1 cellular context compared by ENCODE assay signal in genomic region chr2:127040169-127040568, GRCh38.
TF ChIP-seq lines count a peak whose summit lies in the region.

No MANE protein-coding gene starts in this region.

TF ChIP-seq in GM12878, 131 proteins besides CTCF, POLR2A, EP300 and RAD21 (continued from another document):
- TF ChIP-seq, protein P1, sequence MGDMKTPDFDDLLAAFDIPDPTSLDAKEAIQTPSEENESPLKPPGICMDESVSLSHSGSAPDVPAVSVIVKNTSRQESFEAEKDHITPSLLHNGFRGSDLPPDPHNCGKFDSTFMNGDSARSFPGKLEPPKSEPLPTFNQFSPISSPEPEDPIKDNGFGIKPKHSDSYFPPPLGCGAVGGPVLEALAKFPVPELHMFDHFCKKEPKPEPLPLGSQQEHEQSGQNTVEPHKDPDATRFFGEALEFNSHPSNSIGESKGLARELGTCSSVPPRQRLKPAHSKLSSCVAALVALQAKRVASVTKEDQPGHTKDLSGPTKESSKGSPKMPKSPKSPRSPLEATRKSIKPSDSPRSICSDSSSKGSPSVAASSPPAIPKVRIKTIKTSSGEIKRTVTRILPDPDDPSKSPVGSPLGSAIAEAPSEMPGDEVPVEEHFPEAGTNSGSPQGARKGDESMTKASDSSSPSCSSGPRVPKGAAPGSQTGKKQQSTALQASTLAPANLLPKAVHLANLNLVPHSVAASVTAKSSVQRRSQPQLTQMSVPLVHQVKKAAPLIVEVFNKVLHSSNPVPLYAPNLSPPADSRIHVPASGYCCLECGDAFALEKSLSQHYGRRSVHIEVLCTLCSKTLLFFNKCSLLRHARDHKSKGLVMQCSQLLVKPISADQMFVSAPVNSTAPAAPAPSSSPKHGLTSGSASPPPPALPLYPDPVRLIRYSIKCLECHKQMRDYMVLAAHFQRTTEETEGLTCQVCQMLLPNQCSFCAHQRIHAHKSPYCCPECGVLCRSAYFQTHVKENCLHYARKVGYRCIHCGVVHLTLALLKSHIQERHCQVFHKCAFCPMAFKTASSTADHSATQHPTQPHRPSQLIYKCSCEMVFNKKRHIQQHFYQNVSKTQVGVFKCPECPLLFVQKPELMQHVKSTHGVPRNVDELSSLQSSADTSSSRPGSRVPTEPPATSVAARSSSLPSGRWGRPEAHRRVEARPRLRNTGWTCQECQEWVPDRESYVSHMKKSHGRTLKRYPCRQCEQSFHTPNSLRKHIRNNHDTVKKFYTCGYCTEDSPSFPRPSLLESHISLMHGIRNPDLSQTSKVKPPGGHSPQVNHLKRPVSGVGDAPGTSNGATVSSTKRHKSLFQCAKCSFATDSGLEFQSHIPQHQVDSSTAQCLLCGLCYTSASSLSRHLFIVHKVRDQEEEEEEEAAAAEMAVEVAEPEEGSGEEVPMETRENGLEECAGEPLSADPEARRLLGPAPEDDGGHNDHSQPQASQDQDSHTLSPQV (IDR thresholded peaks at IDR 0.05) = no peak
- TF ChIP-seq ETV6 (conservative IDR thresholded peaks at IDR 0.05 in 1 of 2, IDR thresholded peaks at IDR 0.05 in 1 of 2; ENCODE audit: borderline replicate concordance in 1 of 2, low read depth in 1 of 2) (no peak), BCL3 (IDR thresholded peaks at IDR 0.05; ENCODE audit: borderline replicate concordance, insufficient read depth, low read depth, low read length, poor library complexity, severe bottlenecking) (no peak)
